26 cellular contexts compared by ENCODE assay signal in the genomic region with DNA sequence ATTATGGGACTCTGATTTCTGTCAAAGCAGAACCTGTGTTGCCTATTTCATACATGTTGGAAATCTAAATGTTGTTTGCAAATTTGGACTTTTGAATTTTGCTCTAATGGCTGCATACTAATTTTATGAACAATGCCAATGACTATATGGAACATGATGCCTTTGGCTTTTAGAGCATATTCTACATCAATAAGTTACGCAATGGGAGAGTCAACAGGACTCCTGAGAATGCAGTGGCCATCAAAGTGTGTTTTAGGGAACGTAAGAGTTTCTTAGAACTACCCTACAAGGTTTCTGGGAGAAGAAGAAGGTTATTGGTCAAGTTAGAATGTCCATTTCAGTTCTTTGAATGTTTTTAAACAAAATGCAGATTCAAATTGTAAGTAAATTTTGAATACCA.
"Had no signal": no experiment of that assay in that cellular context is flagged by ENCODE, and none has a peak within 500 bp of the region (broad histone marks: within the 10 kb centered on the region; RNA-seq: fewer than 3 reads in every experiment).

No MANE protein-coding gene starts in this region.

- H3K4me3 Mint-ChIP-seq: mesothelial cell of epicardium; naive B cell; natural killer cell; nephron progenitor cell; neural progenitor cell; stimulated activated memory B cell treated with anti-CD40 and anti-IgM and Interleukin-4, amounts not matched to agents 10 μg/mL and 1 μg/mL and 100 μg/mL, for 72 hours; stimulated activated naive CD8-positive, alpha-beta T cell treated with anti-CD3 and anti-CD28 coated beads, Interleukin-15, amount 100 ng/mL, for 72 hours; type B pancreatic cell had no signal

- FAIRE-seq: small intestine had no signal

- H3K36me3 Mint-ChIP-seq: mesothelial cell of epicardium; naive B cell; natural killer cell; stimulated activated memory B cell treated with anti-CD40 and anti-IgM and Interleukin-4, amounts not matched to agents 10 μg/mL and 1 μg/mL and 100 μg/mL, for 72 hours had no signal

- ATAC-seq: natural killer cell; psoas muscle; sciatic nerve; stimulated activated memory B cell treated with anti-CD40 and anti-IgM and Interleukin-4, amounts not matched to agents 10 μg/mL and 1 μg/mL and 100 μg/mL, for 72 hours; stimulated activated naive CD8-positive, alpha-beta T cell treated with anti-CD3 and anti-CD28 coated beads, Interleukin-15, amount 100 ng/mL, for 72 hours had no signal

- H3K9me3 ChIP-seq: left ventricle myocardium inferior, neutrophil, psoas muscle, tibial nerve, uterus had no signal

- H3K79me2 ChIP-seq: parathyroid adenoma had no signal

- H3K4me2 ChIP-seq: neural progenitor cell had no signal

- H3K9me3 Mint-ChIP-seq: mesothelial cell of epicardium; neural progenitor cell; stimulated activated memory B cell treated with anti-CD40 and anti-IgM and Interleukin-4, amounts not matched to agents 10 μg/mL and 1 μg/mL and 100 μg/mL, for 72 hours; stimulated activated naive CD8-positive, alpha-beta T cell treated with anti-CD3 and anti-CD28 coated beads, Interleukin-15, amount 100 ng/mL, for 72 hours; type B pancreatic cell had no signal

- H3K27ac Mint-ChIP-seq: mesothelial cell of epicardium; naive B cell; natural killer cell; nephron progenitor cell; neural progenitor cell; stimulated activated memory B cell treated with anti-CD40 and anti-IgM and Interleukin-4, amounts not matched to agents 10 μg/mL and 1 μg/mL and 100 μg/mL, for 72 hours; stimulated activated naive CD8-positive, alpha-beta T cell treated with anti-CD3 and anti-CD28 coated beads, Interleukin-15, amount 100 ng/mL, for 72 hours; type B pancreatic cell had no signal

- H3K9ac ChIP-seq: neural progenitor cell, parathyroid adenoma had no signal

- H3K36me3 ChIP-seq: left ventricle myocardium inferior, neural progenitor cell, neutrophil, tibial nerve, uterus had no signal

- H3K4me1 Mint-ChIP-seq: naive B cell; natural killer cell; stimulated activated memory B cell treated with anti-CD40 and anti-IgM and Interleukin-4, amounts not matched to agents 10 μg/mL and 1 μg/mL and 100 μg/mL, for 72 hours; stimulated activated naive CD8-positive, alpha-beta T cell treated with anti-CD3 and anti-CD28 coated beads, Interleukin-15, amount 100 ng/mL, for 72 hours had no signal

- H3K27me3 Mint-ChIP-seq: naive B cell; stimulated activated memory B cell treated with anti-CD40 and anti-IgM and Interleukin-4, amounts not matched to agents 10 μg/mL and 1 μg/mL and 100 μg/mL, for 72 hours; type B pancreatic cell had no signal

- H3K27ac ChIP-seq: left ventricle myocardium inferior, neural progenitor cell, neutrophil, parathyroid adenoma, psoas muscle, uterus had no signal

- H3K4me3 ChIP-seq: left ventricle myocardium inferior, lung, neural progenitor cell, psoas muscle, tibial nerve, uterus had no signal

- H3K4me1 ChIP-seq: left ventricle myocardium inferior, neural progenitor cell, parathyroid adenoma, uterus had no signal

- H3K27me3 ChIP-seq: neural progenitor cell, neutrophil, tibial nerve, uterus had no signal

- H2AFZ ChIP-seq: neural progenitor cell, parathyroid adenoma had no signal

- DNase-seq: hippocampal formation; left ventricle myocardium inferior; mesendoderm; naive B cell; natural killer cell; nephron progenitor cell; occipital lobe; psoas muscle; small intestine; stimulated activated CD4-positive, alpha-beta T cell treated with anti-CD3 and anti-CD28 coated beads, Interleukin-1b, Interleukin-23, amount 100 ng/mL, for 48 hours; stimulated activated CD4-positive, alpha-beta T cell treated with anti-CD3 and anti-CD28 coated beads, Interleukin-2, amount 100 ng/mL, for 48 hours; stimulated activated CD4-positive, alpha-beta T cell treated with anti-CD3 and anti-CD28 coated beads, Interleukin-4, amount 100 ng/mL, for 4 hours; stimulated activated CD8-positive, alpha-beta memory T cell treated with anti-CD3 and anti-CD28 coated beads, Interleukin-4, amount 100 ng/mL, for 48 hours; stimulated activated naive CD4-positive, alpha-beta T cell treated with Interleukin-2 at 50 U/mL for 16 hours; stimulated activated naive CD8-positive, alpha-beta T cell treated with anti-CD3 and anti-CD28 coated beads, Interleukin-15, amount 100 ng/mL, for 72 hours; substantia nigra; uterus had no signal
